Comparison of ENCODE assay signal across 8 cellular contexts in genomic region chr5:43039468-43040286, GRCh38. TPM values are rescaled to one million over a fixed set of nuclear protein-coding genes. Genes with fewer than 3 reads are reported as not detected.
DNase-seq lines count a peak whose midpoint lies in the region; ATAC-seq, FAIRE-seq and TF ChIP-seq lines count a peak whose summit lies in the region.

No MANE protein-coding gene starts in this region.

- H3K27me3 ChIP-seq in AG04450 (ENCODE audit: control insufficient read depth, insufficient read depth, low read length) (no peaks in the 10 kb centered on the region), K562 (ENCODE audit: control insufficient read depth in 2 of 2, insufficient read depth in 2 of 2, low read length in 2 of 2) (no peaks in the 10 kb centered on the region)

- DNase-seq in AG04450 (ENCODE audit: low read depth, low spot score): no peak
- DNase-seq in NCI-H1417 (lab: John Stamatoyannopoulos, UW): peak; percentile 91 to 94 (median 93)
- peak; percentile 67 for DNase-seq in T-helper 2 cell treated with Interferon-gamma antibody and Interleukin-4, amounts not matched to agents 5 μg/mL and 100 μg/mL, for 36 hours (ENCODE audit: low spot score)
- peak; percentile 30 to 89 (median 47) for DNase-seq in K562 (ENCODE audit: extremely low read depth in 1 of 4, low spot score in 3 of 4)
- peak; percentile 91 for DNase-seq in iris pigment epithelial cell (ENCODE audit: low read depth)
- peak; percentile 42 to 54 for DNase-seq in stimulated activated CD4-positive, alpha-beta T cell treated with anti-CD3 and anti-CD28 coated beads, Interleukin-15, amount 100 ng/mL, for 1 hour (ENCODE audit: low read depth in 1 of 2, low spot score in 1 of 2)
- no peak for DNase-seq in A172 (ENCODE audit: low spot score)

- no peaks in the 10 kb centered on the region for H3K9me3 Mint-ChIP-seq in T-helper 2 cell treated with Interferon-gamma antibody and Interleukin-4, amounts not matched to agents 5 μg/mL and 100 μg/mL, for 36 hours

- H3K36me3 ChIP-seq in K562 (ENCODE audit: control insufficient read depth, insufficient read depth, low read length): peaks cover 6% of the 10 kb centered on the region; the same call in 2 of the 3 replicates

- H4K20me1 ChIP-seq in K562 (replicated peaks; ENCODE audit: control insufficient read depth, insufficient read depth, low read length): no peaks in the 10 kb centered on the region

- peaks cover 6 to 39% of the 10 kb centered on the region in 2 experiments; a peak in 4 of 5 replicates for H3K4me1 ChIP-seq in K562 (replicated peaks in 1 of 2; ENCODE audit: control insufficient read depth in 2 of 2, insufficient read depth in 2 of 2, low read length in 2 of 2)

- H3K9ac ChIP-seq in K562 (ENCODE audit: insufficient read depth in 1 of 2, low read depth in 2 of 2, low read length in 2 of 2): peak overlapping the region; percentile 88 to 90

- H3K27ac ChIP-seq in AG04450 (ENCODE audit: low read depth, low read length) (peak overlapping the region; percentile 91), K562 (ENCODE audit: extremely low read depth, low read depth, low read length) (peak overlapping the region; percentile 94)

- intact Hi-C loops in K562 (cut with micrococcal nuclease): loop anchor here (1.0 to 10.0 kb wide), 8 partner anchors 26 to 455 kb away; partner anchors contain the start of genes CCDC152 and TMEM267

- TF ChIP-seq CTCF in AG04450 (IDR thresholded peaks at IDR 0.05; ENCODE audit: low read depth, low read length): peak; percentile 25; the same call in 1 of the 2 replicates
- peak; percentile 39 to 73 (median 60); a peak in 5 of 6 replicates for TF ChIP-seq CTCF in K562 (IDR thresholded peaks at IDR 0.05 in 2 of 3, conservative IDR thresholded peaks at IDR 0.05 in 1 of 3; ENCODE audit: insufficient read depth in 2 of 3, low read depth in 1 of 3, low read length in 3 of 3)

- H3K27ac Mint-ChIP-seq in T-helper 2 cell treated with Interferon-gamma antibody and Interleukin-4, amounts not matched to agents 5 μg/mL and 100 μg/mL, for 36 hours: peak overlapping the region; percentile 96

- peak in 1 of 2 experiments; percentile 60; a peak in 3 of 4 replicates for TF ChIP-seq RAD21 in K562 (CRISPR knock-in tag; conservative IDR thresholded peaks at IDR 0.05 in 1 of 2, IDR thresholded peaks at IDR 0.05 in 1 of 2)

- BruUV-seq in K562 (replicated peaks; lab: Mats Ljungman, UMichigan): no TSS peak

- FAIRE-seq in K562 (lab: Jason Lieb, UNC): peak; percentile 35

- H3K4me3 ChIP-seq in AG04450 (ENCODE audit: low read depth, low read length) (peak overlapping the region; percentile 83), K562 (peak overlapping the region; percentile 49)

- no peaks in the 10 kb centered on the region for H3K9me1 ChIP-seq in K562 (ENCODE audit: control insufficient read depth, insufficient read depth, low read length)

- peak; percentile 59 for ATAC-seq in K562

- peaks cover 23% of the 10 kb centered on the region for H3K36me3 Mint-ChIP-seq in T-helper 2 cell treated with Interferon-gamma antibody and Interleukin-4, amounts not matched to agents 5 μg/mL and 100 μg/mL, for 36 hours (ENCODE audit: low read depth)

- peak overlapping the region; percentile 93 for H3K4me3 Mint-ChIP-seq in T-helper 2 cell treated with Interferon-gamma antibody and Interleukin-4, amounts not matched to agents 5 μg/mL and 100 μg/mL, for 36 hours

- POLR2A ChIA-PET in AG04450 (lab: Yijun Ruan, JAX): interaction anchor here (1.0 to 3.9 kb wide), 7 partner anchors 19 to 274 kb away, joined by 3 to 26 read pairs (median 5); partner anchors contain the start of gene HMGCS1
- POLR2A ChIA-PET in K562 (lab: Yijun Ruan, JAX): interaction anchor here (1.3 to 2.3 kb wide), 2 partner anchors 25 to 47 kb away, joined by 3 to 10 read pairs; no protein-coding TSS in a partner anchor

- no peaks in the 10 kb centered on the region for H3K27me3 Mint-ChIP-seq in T-helper 2 cell treated with Interferon-gamma antibody and Interleukin-4, amounts not matched to agents 5 μg/mL and 100 μg/mL, for 36 hours (ENCODE audit: low read depth)

- under 1% methylated on average over 35 of the region's 35 CpGs for WGBS in K562 (ENCODE audit: insufficient coverage, low coverage, missing lambda C conversion rate)

- peaks cover 46% of the 10 kb centered on the region for H3K4me1 Mint-ChIP-seq in T-helper 2 cell treated with Interferon-gamma antibody and Interleukin-4, amounts not matched to agents 5 μg/mL and 100 μg/mL, for 36 hours (ENCODE audit: low read depth)

- H3K79me2 ChIP-seq in K562 (ENCODE audit: control insufficient read depth, insufficient read depth, low read length): peaks cover 84% of the 10 kb centered on the region

- no peak for TF ChIP-seq EP300 in K562 (IDR thresholded peaks at IDR 0.05; ENCODE audit: low read length)

- peak overlapping the region; percentile 91 for H3K4me2 ChIP-seq in K562 (ENCODE audit: insufficient read depth, low read length)

- H3K9me3 ChIP-seq in AG04450 (ENCODE audit: control insufficient read depth, insufficient read depth, low read length) (no peaks in the 10 kb centered on the region; the same call in 1 of the 2 replicates), K562 (replicated peaks; ENCODE audit: control insufficient read depth, insufficient read depth, low read depth, low read length) (no peaks in the 10 kb centered on the region; the same call in 1 of the 2 replicates)

- peak overlapping the region; percentile 93 for H2AFZ ChIP-seq in K562 (ENCODE audit: low read depth, low read length)

- TF ChIP-seq POLR2A in GM19099 (IDR thresholded peaks at IDR 0.05; ENCODE audit: extremely low read depth, insufficient read length, low read depth) (peak; percentile 45), K562 (conservative IDR thresholded peaks at IDR 0.05) (no peak)

- CTCF ChIA-PET in AG04450 (lab: Charles Lee): interaction anchor here (0.7 to 6.4 kb wide), 8 partner anchors 12 to 130 kb away, joined by 3 to 48 read pairs (median 18); no protein-coding TSS in a partner anchor
- CTCF ChIA-PET in K562 (lab: Yijun Ruan, JAX; ENCODE audit: low intra/inter-chr PET ratio): interaction anchor here (1.0 to 3.1 kb wide), 12 partner anchors 16 to 350 kb away, joined by 3 to 20 read pairs (median 6); no protein-coding TSS in a partner anchor

- in situ Hi-C loops in K562 (cut with MboI): loop anchor here (5.0 kb wide), 1 partner anchor 132 kb away; no protein-coding TSS in a partner anchor

TF ChIP-seq in K562, 482 proteins besides CTCF, POLR2A, EP300 and RAD21 (continues in another document):
- no peak for TF ChIP-seq RBM14 (IDR thresholded peaks at IDR 0.05; ENCODE audit: borderline replicate concordance, insufficient read depth, low read depth, low read length)
- TF ChIP-seq CREB1 (IDR thresholded peaks at IDR 0.05): peak; percentile 11; the same call in 1 of the 2 replicates
- TF ChIP-seq CREB1 (CRISPR knock-in tag; IDR thresholded peaks at IDR 0.05): no peak
- TF ChIP-seq CHAMP1 (IDR thresholded peaks at IDR 0.05): peak; percentile 58
- TF ChIP-seq KDM1A (IDR thresholded peaks at IDR 0.05): peak in 1 of 2 experiments; percentile 73; a peak in 3 of 4 replicates
- TF ChIP-seq NONO (IDR thresholded peaks at IDR 0.05; ENCODE audit: low read depth in 2 of 2, low read length in 1 of 2): 0 out of 4 replicates have a peak, but pooled peaks of 1 of the 2 experiments have one; percentile 15
- peak in 1 of 2 experiments; percentile 34; a peak in 2 of 4 replicates for TF ChIP-seq NRF1 (conservative IDR thresholded peaks at IDR 0.05 in 1 of 2, IDR thresholded peaks at IDR 0.05 in 1 of 2)
- peak; percentile 39; the same call in 1 of the 2 replicates for TF ChIP-seq DPF2 (IDR thresholded peaks at IDR 0.05)

RNA-seq across cellular contexts. Expression of gene ANXA2R, which starts 0.4 kb away (rescaled TPM):
- 3.7 and 4.9 TPM in 2 replicates for polyA plus RNA-seq in AG04450 (2011; rRNA removed)
- 4.3 and 4.6 TPM in 2 replicates for polyA minus RNA-seq in AG04450 (2011; rRNA and poly(A)+ RNA removed)
- 22.1 and 27.2 TPM in 2 replicates for total RNA-seq in K562 (2011; cell fraction: chromatin; rRNA removed; ENCODE audit: low replicate concordance)
- 17.0 and 20.7 TPM in 2 replicates for total RNA-seq in K562 (2011; cell fraction: nucleolus; rRNA removed)
- total RNA-seq in K562 (2011; cell fraction: nucleoplasm; rRNA removed): 21.3 and 21.4 TPM in 2 replicates
- 3.4 and 3.5 TPM in 2 replicates for total RNA-seq in K562 (2014; rRNA removed)
- total RNA-seq in K562 (2014; rRNA removed; fragmentation: Illumina TruSeq; extraction: Trizol): 2.8 and 3.4 TPM in 2 replicates
- 3.4 and 3.5 TPM in 2 replicates for total RNA-seq in K562 (2015; rRNA removed; fragmentation: Illumina TruSeq; extraction: Trizol)
- total RNA-seq in K562 (2021): 3.9 and 4.3 TPM in 2 replicates
- 2.3 and 2.7 TPM in 2 replicates for polyA plus RNA-seq in K562 (2011; rRNA removed)
- 2.6 and 3.1 TPM in 2 replicates for polyA plus RNA-seq in K562 (2011; cell fraction: cytosol; rRNA removed)
- polyA plus RNA-seq in K562 (2011; cell fraction: nucleus; rRNA removed): 6.1 and 8.3 TPM in 2 replicates
- polyA plus RNA-seq in K562 (2012): 3.4 and 6.0 TPM in 2 replicates
- polyA plus RNA-seq in K562 (2014; fragmentation: Illumina TruSeq; extraction: Trizol): 2.3 and 3.4 TPM in 2 replicates
- 1 to 10 TPM; 2.1 to 3.5 TPM for polyA plus RNA-seq in K562 (2014; fragmentation: Nextera tagmentation; extraction: Ambion mirVana)
- 4.8 and 7.5 TPM in 2 replicates for polyA plus RNA-seq in K562 (2014; rRNA removed)
- polyA minus RNA-seq in K562 (2011; rRNA and poly(A)+ RNA removed): 5.8 and 6.1 TPM in 2 replicates
- polyA minus RNA-seq in K562 (2011; cell fraction: cytosol; rRNA and poly(A)+ RNA removed): 0.48 and 1.8 TPM in 2 replicates
- polyA minus RNA-seq in K562 (2011; cell fraction: nucleus; rRNA and poly(A)+ RNA removed): 15.4 and 18.3 TPM in 2 replicates
- 8.0 and 9.4 TPM in 2 replicates for total RNA-seq in A172 (2014; rRNA removed; shearing (Covaris generic))

Comparison
In these comparisons a context has a peak if more than half of its experiments do, and no peak if none do; other contexts are left out.
1. DNase-seq: peak in NCI-H1417 (3 of 3), T-helper 2 cell treated with Interferon-gamma antibody and Interleukin-4, amounts not matched to agents 5 μg/mL and 100 μg/mL, for 36 hours (single experiment), K562 (4 of 4), iris pigment epithelial cell (single experiment) and stimulated activated CD4-positive, alpha-beta T cell treated with anti-CD3 and anti-CD28 coated beads, Interleukin-15, amount 100 ng/mL, for 1 hour (2 of 2); none in AG04450 (single experiment) and A172 (single experiment).